Comparison of ENCODE assay signal across 12 cellular contexts in genomic region chr5:179697108-179697507, GRCh38. TPM values are rescaled to one million over a fixed set of nuclear protein-coding genes. Genes with fewer than 3 reads are reported as not detected.
DNase-seq lines count a peak whose midpoint lies in the region; ATAC-seq, FAIRE-seq and TF ChIP-seq lines count a peak whose summit lies in the region.
"Had no signal": no experiment of that assay in that cellular context is flagged by ENCODE, and none has a peak within 500 bp of the region (broad histone marks: within the 10 kb centered on the region; RNA-seq: fewer than 3 reads in every experiment).

No MANE protein-coding gene starts in this region.

- peaks cover 16% of the 10 kb centered on the region for H3K4me1 ChIP-seq in psoas muscle
- H3K4me1 ChIP-seq: foreskin keratinocyte had no signal

- 96 to 100% (median 99%) methylated on average over 2 of the region's 2 CpGs for WGBS in psoas muscle, 3 donors

- peak overlapping the region; percentile 100 for H3K27ac ChIP-seq in psoas muscle

- TF ChIP-seq CTCF in GM06990 (IDR thresholded peaks at IDR 0.05; ENCODE audit: insufficient read depth, low read length, poor library complexity, severe bottlenecking) (no peak), NB4 (IDR thresholded peaks at IDR 0.05; ENCODE audit: low read depth, low read length) (no peak), psoas muscle (IDR thresholded peaks at IDR 0.05) (no peak)

- peaks cover 2% of the 10 kb centered on the region for H3K36me3 ChIP-seq in GM06990 (ENCODE audit: control insufficient read depth, insufficient read depth, low read length)
- no peaks in the 10 kb centered on the region for H3K36me3 ChIP-seq in psoas muscle (ENCODE audit: insufficient read depth in 1 of 2, low read depth in 1 of 2)

- peak overlapping the region; percentile 12; the same call in 1 of the 2 replicates for H3K4me3 ChIP-seq in GM06990 (replicated peaks; ENCODE audit: low read depth, low read length)
- peak overlapping the region; percentile 17 for H3K4me3 ChIP-seq in NB4 (ENCODE audit: low read depth, low read length)
- H3K4me3 ChIP-seq in psoas muscle, result peak overlapping the region; percentile 100

- no peaks in the 10 kb centered on the region for H3K27me3 ChIP-seq in GM06990 (replicated peaks; ENCODE audit: control insufficient read depth, insufficient read depth, low read length)
- H3K27me3 ChIP-seq in psoas muscle (ENCODE audit: insufficient read depth in 3 of 3, low read length in 2 of 3), result no peaks in the 10 kb centered on the region
- H3K27me3 ChIP-seq: foreskin keratinocyte had no signal

- no peak overlapping the region for H3K4me3 Mint-ChIP-seq in dendritic cell treated with granulocyte-macrophage colony-stimulating factor and Interleukin-4, amounts not matched to agents 40 ng/mL and 50 ng/mL, for 4 days

- no peaks in the 10 kb centered on the region for H3K9me3 Mint-ChIP-seq in dendritic cell treated with granulocyte-macrophage colony-stimulating factor and Interleukin-4, amounts not matched to agents 40 ng/mL and 50 ng/mL, for 4 days

- peaks cover 38% of the 10 kb centered on the region for H3K36me3 Mint-ChIP-seq in dendritic cell treated with granulocyte-macrophage colony-stimulating factor and Interleukin-4, amounts not matched to agents 40 ng/mL and 50 ng/mL, for 4 days (ENCODE audit: low read depth)

- no peak for DNase-seq in GM06990 (ENCODE audit: extremely low read depth, insufficient read length)
- no peak for DNase-seq in NB4 (ENCODE audit: low read depth)
- no peak for DNase-seq in psoas muscle
- no peak for DNase-seq in H54 (ENCODE audit: insufficient read length, low spot score)
- DNase-seq in putamen (ENCODE audit: low spot score), result no peak
- no peak for DNase-seq in GM19240 (ENCODE audit: insufficient read length, low spot score)
- no peak for DNase-seq in globus pallidus (ENCODE audit: low spot score)
- DNase-seq: foreskin keratinocyte, NCI-H1930 had no signal

- no peak for FAIRE-seq in H54 (lab: Jason Lieb, UNC)

- no peak for TF ChIP-seq POLR2A in NB4 (IDR thresholded peaks at IDR 0.05; ENCODE audit: extremely low read depth, insufficient read length)
- no peak for TF ChIP-seq POLR2A in H54 (IDR thresholded peaks at IDR 0.05; ENCODE audit: low read depth, low read length)

- peaks cover 36% of the 10 kb centered on the region for H3K4me1 Mint-ChIP-seq in dendritic cell treated with granulocyte-macrophage colony-stimulating factor and Interleukin-4, amounts not matched to agents 40 ng/mL and 50 ng/mL, for 4 days (ENCODE audit: low read depth)

- no peaks in the 10 kb centered on the region for H3K27me3 Mint-ChIP-seq in dendritic cell treated with granulocyte-macrophage colony-stimulating factor and Interleukin-4, amounts not matched to agents 40 ng/mL and 50 ng/mL, for 4 days

- intact Hi-C loops in dendritic cell treated with granulocyte-macrophage colony-stimulating factor and Interleukin-4, amounts not matched to agents 40 ng/mL and 50 ng/mL, for 4 days (cut with micrococcal nuclease), result no loop called here
- intact Hi-C loops in psoas muscle (cut with DNase I), result loop anchor here in 1 of 2 donors (5.0 kb wide), 2 partner anchors 35 to 75 kb away; partner anchors contain the start of genes HNRNPH1 and MAML1

- no peak for ATAC-seq in psoas muscle
- ATAC-seq: foreskin keratinocyte had no signal

- H3K9me3 ChIP-seq in psoas muscle, result no peaks in the 10 kb centered on the region

- H3K27ac Mint-ChIP-seq in dendritic cell treated with granulocyte-macrophage colony-stimulating factor and Interleukin-4, amounts not matched to agents 40 ng/mL and 50 ng/mL, for 4 days, result peak overlapping the region; percentile 99

RNA-seq across cellular contexts. Expression of gene CANX, which starts 1.7 kb away (rescaled TPM):
- 100 to 1,000 TPM; 205 to 285 (median 241) TPM for total RNA-seq in psoas muscle
- polyA plus RNA-seq in psoas muscle, result 100 to 1,000 TPM in 2 of 3 donors, 10 to 100 TPM in 1; 85.7 to 252 (median 172) TPM

RNA-seq across cellular contexts. Expression of gene CBY3, which starts 16.3 kb away (rescaled TPM):
- not detected for total RNA-seq in psoas muscle
- polyA plus RNA-seq in psoas muscle, result under 1 TPM in 1 of 3 donors, not detected in 2; 0.16 TPM
- total RNA-seq: foreskin keratinocyte; myocyte; T-helper 1 cell treated with Interleukin-12 subunit alpha and Interleukin-12 subunit beta and Interleukin-4 antibody, amounts not matched to agents 30 ng/mL and 1 ng/mL, for 36 hours had no signal
- polyA plus RNA-seq: foreskin keratinocyte had no signal

RNA-seq across cellular contexts. Expression of gene MAML1, which starts 35.5 kb away (rescaled TPM):
- total RNA-seq in psoas muscle, result 10 to 100 TPM; 11.2 to 16.0 (median 12.3) TPM
- polyA plus RNA-seq in psoas muscle, result 10 to 100 TPM in 1 of 3 donors, 1 to 10 TPM in 2; 4.6 to 12.1 (median 5.8) TPM

Comparison
In these comparisons a context has a peak if more than half of its experiments do, and no peak if none do; other contexts are left out.
1. H3K4me3 ChIP-seq: peak in every context shown above with its lines; median percentile 100 in psoas muscle; 17 in NB4; 12 in GM06990.